Comparison of ENCODE assay signal across 29 cellular contexts in the genomic region with DNA sequence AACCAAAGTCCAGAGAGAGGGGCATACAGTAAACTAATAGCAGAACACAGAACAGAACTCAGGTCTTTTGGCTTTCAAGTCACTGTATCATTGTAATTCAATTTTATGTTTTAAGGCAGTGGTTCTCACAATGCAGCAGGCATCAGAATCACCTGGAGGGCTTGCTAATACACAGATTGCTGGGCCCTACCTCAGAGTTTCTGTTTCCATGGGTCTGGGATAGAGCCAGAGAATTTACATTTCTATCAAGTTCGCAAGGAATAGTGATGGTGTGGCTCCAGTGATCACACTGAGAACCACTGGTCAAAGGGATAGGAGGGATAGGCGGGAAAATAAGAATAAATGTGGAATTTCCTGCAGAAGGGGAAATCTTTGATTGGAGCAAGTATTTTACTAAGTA.
"Had no signal": no experiment of that assay in that cellular context is flagged by ENCODE, and none has a peak within 500 bp of the region (broad histone marks: within the 10 kb centered on the region; RNA-seq: fewer than 3 reads in every experiment).

No MANE protein-coding gene starts in this region.

- H3K27me3 ChIP-seq: esophagus squamous epithelium, neutrophil, upper lobe of left lung had no signal

- H3K9me3 ChIP-seq: esophagus squamous epithelium, heart right ventricle, left ventricle myocardium inferior, lower lobe of right lung, neutrophil, pancreas, right lobe of liver, thoracic aorta, tibial nerve, upper lobe of left lung had no signal

- DNase-seq: dermis blood vessel endothelial cell; effector memory CD4-positive, alpha-beta T cell; erythroblast; esophagus squamous epithelium; foreskin melanocyte; glutamatergic neuron; heart right ventricle; hippocampal formation; immature natural killer cell; islet precursor cell; kidney glomerular epithelial cell; left colon; left ventricle myocardium inferior; lower lobe of right lung; naive B cell; pancreas; right lobe of liver; small intestine; stimulated activated CD4-positive, alpha-beta T cell treated with anti-CD3 and anti-CD28 coated beads, Interleukin-15, amount 100 ng/mL, for 24 hours; stimulated activated CD4-positive, alpha-beta T cell treated with anti-CD3 and anti-CD28 coated beads, Interleukin-2, amount 100 ng/mL, for 48 hours; stimulated activated naive B cell treated with anti-CD40 and anti-IgM and Interleukin-4, amounts not matched to agents 10 μg/mL and 1 μg/mL and 100 μg/mL, for 72 hours; upper lobe of left lung had no signal

- H3K4me1 ChIP-seq: heart right ventricle, left ventricle myocardium inferior, lower lobe of right lung, pancreas, right lobe of liver, tibial nerve, upper lobe of left lung had no signal

- H3K36me3 ChIP-seq: esophagus squamous epithelium, heart right ventricle, left ventricle myocardium inferior, lower lobe of right lung, neutrophil, pancreas, right lobe of liver, thoracic aorta, tibial nerve, upper lobe of left lung had no signal

- ATAC-seq: heart right ventricle; left colon; lower lobe of right lung; natural killer cell treated with Interleukin-12 subunit alpha and Interleukin-12 subunit beta and Interleukin-15 and Interleukin-18, amount 100 ng/mL, for 72 hours; pancreas; right lobe of liver; stimulated activated naive B cell treated with anti-CD40 and anti-IgM and Interleukin-4, amounts not matched to agents 10 μg/mL and 1 μg/mL and 100 μg/mL, for 72 hours had no signal

- H3K27ac ChIP-seq: coronary artery, esophagus squamous epithelium, heart right ventricle, left ventricle myocardium inferior, lower lobe of right lung, neutrophil, pancreas, right lobe of liver, thoracic aorta, tibial nerve, upper lobe of left lung had no signal

- H3K4me3 ChIP-seq: coronary artery, esophagus squamous epithelium, heart right ventricle, left ventricle myocardium inferior, lower lobe of right lung, pancreas, right lobe of liver, thoracic aorta, tibial nerve, upper lobe of left lung had no signal

- FAIRE-seq: endometrium, small intestine, urothelium cell line had no signal
